ENCODE assay signal across 18 cellular contexts in genomic region chr6:11845664-11846577, GRCh38.
DNase-seq lines count a peak whose midpoint lies in the region; TF ChIP-seq lines count a peak whose summit lies in the region.
"Had no signal": no experiment of that assay in that cellular context is flagged by ENCODE, and none has a peak within 500 bp of the region (broad histone marks: within the 10 kb centered on the region; RNA-seq: fewer than 3 reads in every experiment).

No MANE protein-coding gene starts in this region.

- no peak overlapping the region for H3K27ac Mint-ChIP-seq in type B pancreatic cell

- peak overlapping the region; percentile 33 for H2AK5ac ChIP-seq in mesenchymal stem cell (ENCODE audit: low read length, severe bottlenecking)

- H3K9me2 ChIP-seq in PC-9 (ENCODE audit: insufficient read depth), result no peaks in the 10 kb centered on the region

- H3K9me3 Mint-ChIP-seq in type B pancreatic cell, result peaks cover 8% of the 10 kb centered on the region

- H3K9me3 ChIP-seq in PC-9 (ENCODE audit: insufficient read depth, low read depth) (no peaks in the 10 kb centered on the region), mesenchymal stem cell (ENCODE audit: control insufficient read depth, low read length) (no peaks in the 10 kb centered on the region)
- H3K9me3 ChIP-seq: Caco-2 had no signal

- H4K91ac ChIP-seq in mesenchymal stem cell (ENCODE audit: low read length), result no peak overlapping the region

- H3K36me3 ChIP-seq in PC-9 (ENCODE audit: low read depth) (no peaks in the 10 kb centered on the region), mesenchymal stem cell (ENCODE audit: control insufficient read depth in 1 of 2, insufficient read depth in 2 of 2, low read depth in 1 of 2, low read length in 2 of 2) (no peaks in the 10 kb centered on the region)
- H3K36me3 ChIP-seq: BLaER1 treated with 17β-estradiol and CSF1 and Interleukin-3, amounts not matched to agents 10 nM and 100 nM had no signal

- 96% methylated on average over 1 of the region's 5 CpGs for WGBS in mesenchymal stem cell

- no peak overlapping the region for H3K4ac ChIP-seq in mesenchymal stem cell (ENCODE audit: low read depth in 1 of 2, low read length in 2 of 2)

- no peaks in the 10 kb centered on the region for H3K79me2 ChIP-seq in PC-9 (ENCODE audit: low read depth)

- H3K27me3 ChIP-seq in PC-9 (ENCODE audit: insufficient read depth, low read depth) (no peaks in the 10 kb centered on the region), mesenchymal stem cell (ENCODE audit: control insufficient read depth in 1 of 2, insufficient read depth in 1 of 2, low read length in 2 of 2) (no peaks in the 10 kb centered on the region)
- H3K27me3 ChIP-seq: BLaER1 treated with 17β-estradiol and CSF1 and Interleukin-3, amounts not matched to agents 10 nM and 100 nM had no signal

- no peak overlapping the region for H3K23ac ChIP-seq in mesenchymal stem cell (ENCODE audit: low read length in 2 of 2)

- H3F3A ChIP-seq in PC-9 (ENCODE audit: insufficient read depth, low read depth), result peaks cover 19% of the 10 kb centered on the region

- no peaks in the 10 kb centered on the region for H3K36me3 Mint-ChIP-seq in type B pancreatic cell
- H3K36me3 Mint-ChIP-seq: CD4-positive, alpha-beta memory T cell had no signal

- H2BK5ac ChIP-seq in mesenchymal stem cell (ENCODE audit: low read depth, low read length, poor library complexity, severe bottlenecking), result no peak overlapping the region

- no peak overlapping the region for H3K4me3 Mint-ChIP-seq in type B pancreatic cell
- H3K4me3 Mint-ChIP-seq: CD4-positive, alpha-beta memory T cell had no signal

- CTCF ChIA-PET in PC-9 (lab: Charles Lee), result no interaction called here

- intact Hi-C loops in PC-9 (cut with micrococcal nuclease; ENCODE audit: unreplicated experiment), result loop anchor here (2.0 to 10.0 kb wide), 2 partner anchors 163 to 439 kb away; no protein-coding TSS in a partner anchor

- TF ChIP-seq CTCF in PC-9 (conservative IDR thresholded peaks at IDR 0.05) (no peak), type B pancreatic cell (conservative IDR thresholded peaks at IDR 0.05) (no peak)

- DNase-seq in PC-9 (peak; percentile 75 to 94), epithelial cell of prostate (ENCODE audit: low read depth, low spot score) (peak; percentile 46), mesenchymal stem cell (no peak), type B pancreatic cell (ENCODE audit: extremely low spot score, unreplicated experiment) (no peak), NCI-H146 treated with DMSO at 0.1 percent for 48 hours (lab: John Stamatoyannopoulos, UW; ENCODE audit: unreplicated experiment) (no peak), NCI-H2227 (lab: John Stamatoyannopoulos, UW; ENCODE audit: unreplicated experiment) (no peak), glomerular visceral epithelial cell (ENCODE audit: extremely low spot score) (no peak)
- DNase-seq: Caco-2; CD4-positive, alpha-beta memory T cell; DND-41; KBM-7; MM.1S; NCI-H1048; NCI-H1417 treated with DMSO at 0.1 percent for 48 hours; NCI-H187 treated with DMSO at 0.1 percent for 48 hours; NCI-H2107; NCI-H748 treated with DMSO at 0.1 percent for 48 hours had no signal

- peak overlapping the region; percentile 59 for H3K27ac ChIP-seq in PC-9
- peak overlapping the region; percentile 43 for H3K27ac ChIP-seq in epithelial cell of prostate
- no peak overlapping the region for H3K27ac ChIP-seq in mesenchymal stem cell (ENCODE audit: low read length, poor library complexity, severe bottlenecking)
- H3K27ac ChIP-seq: BLaER1 treated with 17β-estradiol and CSF1 and Interleukin-3, amounts not matched to agents 10 nM and 100 nM had no signal

- POLR2A ChIA-PET in PC-9 (lab: Charles Lee; ENCODE audit: unreplicated experiment), result interaction anchor here (0.7 kb wide), 2 partner anchors 443 to 444 kb away, joined by 4 to 10 read pairs; partner anchors contain the start of gene EDN1

- H4K8ac ChIP-seq in mesenchymal stem cell (ENCODE audit: low read length), result no peak overlapping the region

- H3K9ac ChIP-seq in mesenchymal stem cell (ENCODE audit: low read length), result no peak overlapping the region
- H3K9ac ChIP-seq: BLaER1 treated with 17β-estradiol and CSF1 and Interleukin-3, amounts not matched to agents 10 nM and 100 nM had no signal

- H3K4me2 ChIP-seq in PC-9, result peak overlapping the region; percentile 62
- no peak overlapping the region for H3K4me2 ChIP-seq in mesenchymal stem cell (ENCODE audit: low read length, poor library complexity, severe bottlenecking)
- H3K4me2 ChIP-seq: BLaER1 treated with 17β-estradiol and CSF1 and Interleukin-3, amounts not matched to agents 10 nM and 100 nM had no signal

- no peaks in the 10 kb centered on the region for H3K4me1 Mint-ChIP-seq in type B pancreatic cell (ENCODE audit: unreplicated experiment)

- no TSS peak for BruUV-seq in PC-9 (replicated peaks; lab: Mats Ljungman, UMichigan)

- no peaks in the 10 kb centered on the region for H4K20me1 ChIP-seq in PC-9 (ENCODE audit: insufficient read depth)
- H4K20me1 ChIP-seq: BLaER1 treated with 17β-estradiol and CSF1 and Interleukin-3, amounts not matched to agents 10 nM and 100 nM had no signal

- H2BK120ac ChIP-seq in mesenchymal stem cell (ENCODE audit: low read depth, low read length), result no peak overlapping the region

- H2AFZ ChIP-seq in PC-9 (peak overlapping the region; percentile 61), mesenchymal stem cell (ENCODE audit: low read depth, low read length) (no peak overlapping the region)

- no peaks in the 10 kb centered on the region for H3K79me1 ChIP-seq in mesenchymal stem cell (replicated peaks; ENCODE audit: low read length, poor library complexity, severe bottlenecking)

- H3K27me3 Mint-ChIP-seq in type B pancreatic cell, result no peaks in the 10 kb centered on the region

- no peak overlapping the region for H3K18ac ChIP-seq in mesenchymal stem cell (ENCODE audit: low read depth in 1 of 2, low read length in 2 of 2)

- no peak overlapping the region for H2BK12ac ChIP-seq in mesenchymal stem cell (ENCODE audit: low read length in 2 of 2)

- H3K4me1 ChIP-seq in PC-9 (replicated peaks; ENCODE audit: insufficient read depth) (peaks cover 22% of the 10 kb centered on the region), mesenchymal stem cell (ENCODE audit: control insufficient read depth, insufficient read depth, low read depth, low read length) (no peaks in the 10 kb centered on the region)
- H3K4me1 ChIP-seq: Caco-2 had no signal

- no peak overlapping the region for H3K14ac ChIP-seq in mesenchymal stem cell (ENCODE audit: low read length in 2 of 2)

- peak overlapping the region; percentile 35; the same call in 1 of the 2 replicates for H3K4me3 ChIP-seq in PC-9
- no peak overlapping the region for H3K4me3 ChIP-seq in mesenchymal stem cell (ENCODE audit: insufficient read depth in 1 of 2, low read depth in 1 of 2, low read length in 2 of 2)
- H3K4me3 ChIP-seq: BLaER1 treated with 17β-estradiol and CSF1 and Interleukin-3, amounts not matched to agents 10 nM and 100 nM had no signal

- no peak overlapping the region for H2BK15ac ChIP-seq in mesenchymal stem cell (ENCODE audit: low read depth, poor library complexity, severe bottlenecking)

Comparison
In these comparisons a context has a peak if more than half of its experiments do, and no peak if none do; other contexts are left out.
1. DNase-seq: peak in PC-9 (2 of 2) and epithelial cell of prostate (single experiment); none in mesenchymal stem cell (single experiment), type B pancreatic cell (single experiment), NCI-H146 treated with DMSO at 0.1 percent for 48 hours (single experiment), NCI-H2227 (single experiment) and glomerular visceral epithelial cell (single experiment).